ENCODE assay signal across 24 cellular contexts in genomic region chr13:71773534-71773933, GRCh38.
A peak's percentile ranks its signal among the peaks of the same experiment; 100 is the strongest.
DNase-seq lines count a peak whose midpoint lies in the region; ATAC-seq, FAIRE-seq and TF ChIP-seq lines count a peak whose summit lies in the region.
"Had no signal": no experiment of that assay in that cellular context is flagged by ENCODE, and none has a peak within 500 bp of the region (broad histone marks: within the 10 kb centered on the region; RNA-seq: fewer than 3 reads in every experiment).

No MANE protein-coding gene starts in this region.

- TF ChIP-seq POLR2A in esophagus squamous epithelium (IDR thresholded peaks at IDR 0.05), result no peak

- H3K9me3 ChIP-seq in mucosa of descending colon, result no peaks in the 10 kb centered on the region
- H3K9me3 ChIP-seq in esophagus squamous epithelium, result no peaks in the 10 kb centered on the region
- H3K9me3 ChIP-seq: BLaER1, SK-N-SH had no signal

- no peak overlapping the region for H3K27ac ChIP-seq in esophagus squamous epithelium
- H3K27ac ChIP-seq: BLaER1, GM23248 had no signal

- no peak overlapping the region for H3K4me3 ChIP-seq in mucosa of descending colon
- H3K4me3 ChIP-seq in esophagus squamous epithelium, result no peak overlapping the region
- H3K4me3 ChIP-seq: BLaER1, GM12878, GM23248 had no signal

- peak; percentile 66 for ATAC-seq in mucosa of descending colon
- ATAC-seq: GM12878, PC-3 had no signal

- no peaks in the 10 kb centered on the region for H3K36me3 ChIP-seq in mucosa of descending colon (ENCODE audit: low read depth)
- H3K36me3 ChIP-seq in esophagus squamous epithelium, result no peaks in the 10 kb centered on the region
- H3K36me3 ChIP-seq: BLaER1 had no signal

- H3K27me3 ChIP-seq in esophagus squamous epithelium, result no peaks in the 10 kb centered on the region
- H3K27me3 ChIP-seq: BLaER1 had no signal

- FAIRE-seq in endometrium (lab: Jason Lieb, UNC), result peak; percentile 98
- FAIRE-seq: GM12878 had no signal

- DNase-seq in NCI-H82 treated with DMSO at 0.1 percent for 48 hours (lab: John Stamatoyannopoulos, UW; ENCODE audit: unreplicated experiment) (peak; percentile 37), NCI-H82 (lab: John Stamatoyannopoulos, UW) (no peak), mucosa of descending colon (no peak), T1000 (lab: John Stamatoyannopoulos, UW) (no peak), esophagus squamous epithelium (lab: John Stamatoyannopoulos, UW) (no peak), HK-2 (ENCODE audit: unreplicated experiment) (no peak)
- DNase-seq: CD4-positive, CD25-positive, alpha-beta regulatory T cell; DMS79; EL; GDM1; GM23248; H9; HFFc6; NCI-H1092; NCI-H1436 treated with DMSO at 0.1 percent for 48 hours; NCI-H187 treated with DMSO at 0.1 percent for 48 hours; NCI-H2171 treated with DMSO at 0.1 percent for 48 hours; NCI-H345; NCI-H510A treated with DMSO at 0.1 percent for 48 hours; PC-3; SK-N-SH had no signal

- WGBS in esophagus squamous epithelium, 2 donors, result 39 to 43% methylated on average over 4 of the region's 4 CpGs

- H3K4me1 ChIP-seq in mucosa of descending colon (ENCODE audit: low read depth) (no peaks in the 10 kb centered on the region), esophagus squamous epithelium (no peaks in the 10 kb centered on the region)
- H3K4me1 ChIP-seq: BLaER1 had no signal

- intact Hi-C loops in mucosa of descending colon (cut with DNase I, micrococcal nuclease), result no loop called here
- intact Hi-C loops in esophagus squamous epithelium (cut with DNase I), result no loop called here

- TF ChIP-seq CTCF in mucosa of descending colon (IDR thresholded peaks at IDR 0.05) (no peak), esophagus squamous epithelium (IDR thresholded peaks at IDR 0.05) (no peak)
